1 cellular context compared by ENCODE assay signal in genomic region chr16:50627419-50627818, GRCh38.
TF ChIP-seq lines count a peak whose summit lies in the region.

No MANE protein-coding gene starts in this region.

TF ChIP-seq in SK-N-SH, 30 proteins besides CTCF, POLR2A, EP300 and RAD21 (continued from another document):
- TF ChIP-seq USF2 (IDR thresholded peaks at IDR 0.05; ENCODE audit: borderline replicate concordance, low read depth, low read length) (no peak), RCOR1 (IDR thresholded peaks at IDR 0.05; ENCODE audit: low read length) (no peak), YY1 (IDR thresholded peaks at IDR 0.05; ENCODE audit: low read depth) (no peak), JUND (IDR thresholded peaks at IDR 0.05) (no peak), FOXJ3 (CRISPR knock-in tag; IDR thresholded peaks at IDR 0.05) (no peak), MAX (IDR thresholded peaks at IDR 0.05; ENCODE audit: low read depth) (no peak), NRF1 (IDR thresholded peaks at IDR 0.05; ENCODE audit: low read depth, low read length) (no peak), SIN3A (IDR thresholded peaks at IDR 0.05; ENCODE audit: borderline replicate concordance, low read depth, low read length) (no peak)
